ENCODE assay signal across 11 cellular contexts in genomic region chr19:39127812-39128510, GRCh38. TPM values are rescaled to one million over a fixed set of nuclear protein-coding genes. Genes with fewer than 3 reads are reported as not detected.
DNase-seq lines count a peak whose midpoint lies in the region; ATAC-seq and TF ChIP-seq lines count a peak whose summit lies in the region.
"Had no signal": no experiment of that assay in that cellular context is flagged by ENCODE, and none has a peak within 500 bp of the region (broad histone marks: within the 10 kb centered on the region; RNA-seq: fewer than 3 reads in every experiment).

No MANE protein-coding gene starts in this region.

- TF ChIP-seq CTCF in gastroesophageal sphincter (IDR thresholded peaks at IDR 0.05) (no peak), retinal pigment epithelial cell (conservative IDR thresholded peaks at IDR 0.05; ENCODE audit: low read depth, low read length) (no peak)

- H3K27me3 ChIP-seq in SJSA1 (replicated peaks): no peaks in the 10 kb centered on the region
- no peaks in the 10 kb centered on the region for H3K27me3 ChIP-seq in gastroesophageal sphincter

- H3K4me3 ChIP-seq in SJSA1 (peak overlapping the region; percentile 77; the same call in 1 of the 2 replicates), gastroesophageal sphincter (peak overlapping the region in 1 of 2 donors; percentile 94), retinal pigment epithelial cell (ENCODE audit: low read length) (peak overlapping the region; percentile 71)

- H3K27ac ChIP-seq in SJSA1: no peak overlapping the region
- H3K27ac ChIP-seq in gastroesophageal sphincter: peak overlapping the region in 3 of 4 donors; percentile 80 to 90 (median 89)

- 48% methylated on average over 2 of the region's 9 CpGs; no CpG with 5 or more reads in 1 of the 2 donors for WGBS in gastroesophageal sphincter (ENCODE audit: low coverage in 1 of 2), 2 donors

- no peak for ATAC-seq in gastroesophageal sphincter
- ATAC-seq in GM19452 (IDR thresholded peaks at IDR 0.05; ENCODE audit: unreplicated experiment): no peak
- no peak for ATAC-seq in HG03432 (IDR thresholded peaks at IDR 0.05; ENCODE audit: unreplicated experiment)

- no peak for TF ChIP-seq POLR2A in gastroesophageal sphincter (IDR thresholded peaks at IDR 0.05)

- H3K9me3 ChIP-seq in SJSA1 (replicated peaks): no peaks in the 10 kb centered on the region
- H3K9me3 ChIP-seq in gastroesophageal sphincter: no peaks in the 10 kb centered on the region

- peaks cover 10% of the 10 kb centered on the region for H3K4me1 ChIP-seq in SJSA1 (replicated peaks)
- peaks cover 0 to 83% (median 51%) of the 10 kb centered on the region in 3 donors for H3K4me1 ChIP-seq in gastroesophageal sphincter

- DNase-seq in G401 (ENCODE audit: low spot score) (peak; percentile 87), SJSA1 (ENCODE audit: low read depth in 1 of 2, low spot score in 2 of 2) (no peak), retinal pigment epithelial cell (ENCODE audit: low read depth) (no peak), SHP77 (lab: John Stamatoyannopoulos, UW) (no peak), NCI-H82 treated with DMSO at 0.1 percent for 48 hours (lab: John Stamatoyannopoulos, UW; ENCODE audit: unreplicated experiment) (no peak)
- DNase-seq: activated CD4-positive, alpha-beta memory T cell treated with anti-CD3 and anti-CD28 coated beads for 36 hours; central memory CD4-positive, alpha-beta T cell; retina had no signal

- H3K36me3 ChIP-seq in SJSA1: peaks cover 13% of the 10 kb centered on the region; the same call in 1 of the 2 replicates
- no peaks in the 10 kb centered on the region for H3K36me3 ChIP-seq in gastroesophageal sphincter

- no peak for TF ChIP-seq EP300 in gastroesophageal sphincter (IDR thresholded peaks at IDR 0.05)

- in situ Hi-C loops in G401 (cut with HindIII; ENCODE audit: low sequenced_read_pairs): no loop called here

RNA-seq across cellular contexts. Expression of gene PAK4, which starts 2.4 kb away (rescaled TPM):
- 12.8 and 15.3 TPM in 2 replicates for total RNA-seq in G401 (2014; rRNA removed; shearing (Covaris generic))
- total RNA-seq in SJSA1 (2014; rRNA removed; shearing (Covaris generic)): 7.2 TPM in 2 replicates
- 10 to 100 TPM in 1 of 4 donors, 1 to 10 TPM in 3; 6.1 to 16.3 (median 7.5) TPM for total RNA-seq in gastroesophageal sphincter

RNA-seq across cellular contexts. Expression of gene ACP7, which starts 43.8 kb away (rescaled TPM):
- not detected in 2 replicates for total RNA-seq in G401 (2014; rRNA removed; shearing (Covaris generic))
- not detected in 2 replicates for total RNA-seq in SJSA1 (2014; rRNA removed; shearing (Covaris generic))
- under 1 TPM in 1 of 4 donors, not detected in 3; 0.08 TPM for total RNA-seq in gastroesophageal sphincter
